4 cellular contexts compared by ENCODE assay signal in the genomic region with DNA sequence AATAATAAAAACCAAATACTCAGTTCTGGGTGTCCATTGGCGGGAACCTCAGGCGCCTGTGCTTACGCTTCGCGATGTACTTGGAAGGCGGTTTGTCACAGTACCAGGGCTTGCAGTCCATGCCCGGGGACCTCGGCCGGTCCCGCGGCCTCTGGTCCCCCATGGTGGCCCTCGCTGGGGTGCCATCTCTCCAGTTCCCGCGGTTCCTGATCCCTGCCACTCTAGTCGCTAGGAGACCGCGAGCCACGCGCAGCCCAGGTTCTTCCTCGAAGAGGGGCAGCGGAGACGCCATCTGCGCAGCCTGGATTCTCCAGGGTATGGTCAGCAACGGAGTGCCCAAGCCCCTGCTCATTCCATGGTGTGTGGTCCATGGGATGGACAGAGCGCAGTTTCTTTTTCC. TPM values are rescaled to one million over a fixed set of nuclear protein-coding genes. Genes with fewer than 3 reads are reported as not detected.
"Had no signal": no experiment of that assay in that cellular context is flagged by ENCODE, and none has a peak within 500 bp of the region (broad histone marks: within the 10 kb centered on the region; RNA-seq: fewer than 3 reads in every experiment).

No MANE protein-coding gene starts in this region.

- H3K4me3 ChIP-seq: GM12878 had no signal

- DNase-seq: GDM1, GF-D8 had no signal

RNA-seq across cellular contexts. Expression of a gene that starts 26.4 kb away (rescaled TPM):
- total RNA-seq: G401, GM12878 had no signal
- polyA plus RNA-seq: GM12878 had no signal
